In genomic region chr3:194101592-194102432, GRCh38 we compare ENCODE assay signal across 13 cellular contexts. TPM values are rescaled to one million over a fixed set of nuclear protein-coding genes. Genes with fewer than 3 reads are reported as not detected.
DNase-seq lines count a peak whose midpoint lies in the region; ATAC-seq and TF ChIP-seq lines count a peak whose summit lies in the region.
"Had no signal": no experiment of that assay in that cellular context is flagged by ENCODE, and none has a peak within 500 bp of the region (broad histone marks: within the 10 kb centered on the region; RNA-seq: fewer than 3 reads in every experiment).

No MANE protein-coding gene starts in this region.

- TF ChIP-seq CTCF in GM20000 (IDR thresholded peaks at IDR 0.05; ENCODE audit: extremely low read depth, missing control alignments) = no peak
- TF ChIP-seq CTCF in activated B cell treated with CpG ODN at 0.5 μM for 24 hours (IDR thresholded peaks at IDR 0.05) = no peak
- no peak for TF ChIP-seq CTCF in SK-N-SH (IDR thresholded peaks at IDR 0.05)

- H3K9ac ChIP-seq in SK-N-SH = no peak overlapping the region

- H3K36me3 ChIP-seq in SK-N-SH (replicated peaks in 1 of 2; ENCODE audit: control insufficient read depth in 1 of 2, insufficient read depth in 2 of 2, low read length in 1 of 2) = no peaks in the 10 kb centered on the region
- H3K36me3 ChIP-seq: suprapubic skin had no signal

- CTCF ChIA-PET in activated B cell treated with CpG ODN at 0.5 μM for 24 hours (lab: Charles Lee) = interaction anchor here (0.5 to 3.9 kb wide), 9 partner anchors 18 to 586 kb away, joined by 3 to 43 read pairs (median 4); partner anchors contain the start of gene HES1
- CTCF ChIA-PET in SK-N-SH (lab: Yijun Ruan, JAX) = interaction anchor here (0.8 to 2.0 kb wide), 3 partner anchors 20 to 214 kb away, joined by 3 to 6 read pairs (median 4); no protein-coding TSS in a partner anchor

- H3K27me3 ChIP-seq in SK-N-SH (ENCODE audit: insufficient read depth) = peaks cover 76% of the 10 kb centered on the region
- H3K27me3 ChIP-seq: suprapubic skin had no signal

- ATAC-seq in HG03060 (IDR thresholded peaks at IDR 0.05; ENCODE audit: low read depth, unreplicated experiment) = peak; percentile 17
- no peak for ATAC-seq in activated B cell treated with CpG ODN at 0.5 μM for 24 hours (ENCODE audit: low read depth)
- no peak for ATAC-seq in T-helper 17 cell

- 64% methylated on average over 7 of the region's 7 CpGs for WGBS in SK-N-SH (ENCODE audit: low lambda C conversion rate)

- peak overlapping the region; percentile 69 for H3K4me3 Mint-ChIP-seq in activated B cell treated with CpG ODN at 0.5 μM for 24 hours
- no peak overlapping the region for H3K4me3 Mint-ChIP-seq in T-helper 17 cell
- H3K4me3 Mint-ChIP-seq: neural crest cell had no signal

- no peaks in the 10 kb centered on the region for H3K79me2 ChIP-seq in SK-N-SH (ENCODE audit: insufficient read depth)

- H3K9me3 ChIP-seq in T-helper 17 cell (ENCODE audit: control insufficient read depth, low read length, poor library complexity, severe bottlenecking) (no peaks in the 10 kb centered on the region), SK-N-SH (no peaks in the 10 kb centered on the region)
- H3K9me3 ChIP-seq: suprapubic skin had no signal

- POLR2A ChIA-PET in activated B cell treated with CpG ODN at 0.5 μM for 24 hours (lab: Charles Lee) = interaction anchor here (0.5 to 14.5 kb wide), 11 partner anchors 12 to 132 kb away, joined by 3 to 465 read pairs (median 7); partner anchors contain the start of gene HES1
- POLR2A ChIA-PET in SK-N-SH (lab: Yijun Ruan, JAX) = interaction anchor here (1.1 kb wide), 1 partner anchor 11 kb away, joined by 3 read pairs; no protein-coding TSS in a partner anchor

- H3F3A ChIP-seq in SK-N-SH (replicated peaks; ENCODE audit: insufficient read depth) = no peaks in the 10 kb centered on the region

- H3K36me3 Mint-ChIP-seq in activated B cell treated with CpG ODN at 0.5 μM for 24 hours (ENCODE audit: low read depth) (no peaks in the 10 kb centered on the region), T-helper 17 cell (ENCODE audit: low read depth) (no peaks in the 10 kb centered on the region)

- TF ChIP-seq EP300 in SK-N-SH (IDR thresholded peaks at IDR 0.05; ENCODE audit: borderline replicate concordance in 1 of 2, low read depth in 1 of 2, low read length in 1 of 2) = no peak

- no peak overlapping the region for H3K4me3 ChIP-seq in SK-N-SH (ENCODE audit: low read depth in 2 of 2, low read length in 1 of 2)
- H3K4me3 ChIP-seq: suprapubic skin had no signal

- H3K27me3 Mint-ChIP-seq in activated B cell treated with CpG ODN at 0.5 μM for 24 hours (no peaks in the 10 kb centered on the region), T-helper 17 cell (peaks cover 55% of the 10 kb centered on the region)

- H3K4me1 Mint-ChIP-seq in activated B cell treated with CpG ODN at 0.5 μM for 24 hours (peaks cover 93% of the 10 kb centered on the region), T-helper 17 cell (peaks cover 13% of the 10 kb centered on the region)

- H2AFZ ChIP-seq in SK-N-SH (ENCODE audit: low read depth) = no peak overlapping the region

- intact Hi-C loops in activated B cell treated with CpG ODN at 0.5 μM for 24 hours (cut with micrococcal nuclease) = loop anchor here (1.0 to 10.0 kb wide), 5 partner anchors 13 to 1053 kb away; partner anchors contain the start of gene ATP13A3

- no peak overlapping the region for H3K4me2 ChIP-seq in SK-N-SH

- H3K27ac Mint-ChIP-seq in activated B cell treated with CpG ODN at 0.5 μM for 24 hours (peak overlapping the region; percentile 87), T-helper 17 cell (no peak overlapping the region)

- no peaks in the 10 kb centered on the region for H4K20me1 ChIP-seq in SK-N-SH (ENCODE audit: insufficient read depth)

- no peak for TF ChIP-seq RAD21 in SK-N-SH (IDR thresholded peaks at IDR 0.05; ENCODE audit: low read length)

- peak; percentile 52 for DNase-seq in DMS53 treated with DMSO at 0.1 percent for 48 hours (lab: John Stamatoyannopoulos, UW; ENCODE audit: unreplicated experiment)
- DNase-seq in GM20000 (ENCODE audit: low spot score) = peak; percentile 43
- DNase-seq in activated B cell treated with CpG ODN at 0.5 μM for 24 hours = no peak
- DNase-seq in T-helper 17 cell = no peak
- no peak for DNase-seq in GF-D8 (lab: John Stamatoyannopoulos, UW)
- no peak for DNase-seq in GOT3 (lab: John Stamatoyannopoulos, UW)
- no peak for DNase-seq in SK-N-SH
- DNase-seq: anterior cingulate cortex; IMR-90; stimulated activated CD4-positive, alpha-beta T cell treated with anti-CD3 and anti-CD28 coated beads, Interleukin-2, amount 100 ng/mL, for 24 hours had no signal

- H3K9me2 ChIP-seq in SK-N-SH = no peaks in the 10 kb centered on the region

- H3K27ac ChIP-seq in SK-N-SH (ENCODE audit: low read depth in 2 of 2, low read length in 1 of 2) = no peak overlapping the region
- H3K27ac ChIP-seq: suprapubic skin had no signal

- H3K9me3 Mint-ChIP-seq in activated B cell treated with CpG ODN at 0.5 μM for 24 hours = no peaks in the 10 kb centered on the region
- H3K9me3 Mint-ChIP-seq: neural crest cell had no signal

- H3K4me1 ChIP-seq in SK-N-SH (ENCODE audit: control insufficient read depth in 1 of 2, insufficient read depth in 2 of 2, low read depth in 1 of 2, low read length in 1 of 2) = peaks cover 0 to 46% of the 10 kb centered on the region in 2 experiments; a peak in 2 of 4 replicates

TF ChIP-seq in SK-N-SH, 30 proteins besides CTCF, POLR2A, EP300 and RAD21:
- TF ChIP-seq ZBTB33 (IDR thresholded peaks at IDR 0.05; ENCODE audit: borderline replicate concordance, low read depth) = no peak
- TF ChIP-seq RXRA (IDR thresholded peaks at IDR 0.05; ENCODE audit: borderline replicate concordance, low read depth) = no peak
- no peak for TF ChIP-seq NFIC (IDR thresholded peaks at IDR 0.05; ENCODE audit: borderline replicate concordance)
- no peak for TF ChIP-seq SMC3 (IDR thresholded peaks at IDR 0.05; ENCODE audit: low read depth, low read length)
- TF ChIP-seq USF2 (IDR thresholded peaks at IDR 0.05; ENCODE audit: borderline replicate concordance, low read depth, low read length) = no peak
- TF ChIP-seq ELF1 (IDR thresholded peaks at IDR 0.05) = no peak

RNA-seq across cellular contexts. Expression of gene HES1, which starts 34.1 kb away (rescaled TPM):
- total RNA-seq in activated B cell treated with CpG ODN at 0.5 μM for 24 hours = 5.0 and 5.9 TPM in 2 replicates
- total RNA-seq in T-helper 17 cell = 1 to 10 TPM; 2.4 to 3.1 TPM
- 152 and 225 TPM in 2 replicates for polyA plus RNA-seq in SK-N-SH (2012; rRNA removed)
- polyA plus RNA-seq in SK-N-SH (2012; cell fraction: cytosol; rRNA removed) = 98.1 and 119 TPM in 2 replicates
- 440 and 504 TPM in 2 replicates for polyA plus RNA-seq in SK-N-SH (2012; cell fraction: nucleus; rRNA removed)

Comparison
In these comparisons a context has a peak if more than half of its experiments do, and no peak if none do; other contexts are left out.
1. DNase-seq: peak in DMS53 treated with DMSO at 0.1 percent for 48 hours (single experiment) and GM20000 (single experiment); none in activated B cell treated with CpG ODN at 0.5 μM for 24 hours (single experiment), T-helper 17 cell (0 of 3), GF-D8 (single experiment), GOT3 (single experiment) and SK-N-SH (single experiment).